Comparison of ENCODE assay signal across 8 cellular contexts in genomic region chr19:2061936-2062729, GRCh38. TPM values are rescaled to one million over a fixed set of nuclear protein-coding genes. Genes with fewer than 3 reads are reported as not detected.
DNase-seq lines count a peak whose midpoint lies in the region; ATAC-seq, FAIRE-seq and TF ChIP-seq lines count a peak whose summit lies in the region.

No MANE protein-coding gene starts in this region.

- H3K9me3 Mint-ChIP-seq in brain = no peaks in the 10 kb centered on the region
- no peaks in the 10 kb centered on the region for H3K9me3 Mint-ChIP-seq in memory B cell

- no peaks in the 10 kb centered on the region for H3K36me3 ChIP-seq in ES-I3 (ENCODE audit: insufficient read depth, low read length)

- peaks cover 26% of the 10 kb centered on the region; the same call in 1 of the 2 replicates for H3K4me1 ChIP-seq in ES-I3 (ENCODE audit: insufficient read depth, low read length)

- H3K27me3 Mint-ChIP-seq in brain = no peaks in the 10 kb centered on the region
- H3K27me3 Mint-ChIP-seq in memory B cell = no peaks in the 10 kb centered on the region

- TF ChIP-seq CTCF in brain (conservative IDR thresholded peaks at IDR 0.05) = no peak

- H3K9me3 ChIP-seq in ES-I3 (ENCODE audit: control insufficient read depth, insufficient read depth, low read length) = no peaks in the 10 kb centered on the region

- ATAC-seq in HG03378 (IDR thresholded peaks at IDR 0.05; ENCODE audit: unreplicated experiment) (peak; percentile 14), memory B cell (ENCODE audit: low read depth) (peak; percentile 0), HG03095 (IDR thresholded peaks at IDR 0.05; ENCODE audit: unreplicated experiment) (no peak)

- peak overlapping the region; percentile 88 to 93 (median 90) for H3K4me3 Mint-ChIP-seq in brain
- H3K4me3 Mint-ChIP-seq in memory B cell = peak overlapping the region; percentile 89

- peak overlapping the region; percentile 76 for H3K9ac ChIP-seq in ES-I3 (ENCODE audit: low read depth, low read length)

- DNase-seq in memory B cell (ENCODE audit: low spot score in 2 of 2) (no peak), NCI-H226 (no peak), frontal cortex (ENCODE audit: low spot score in 2 of 2) (no peak), HT-29 (ENCODE audit: low spot score) (no peak)

- FAIRE-seq in frontal cortex (lab: Jason Lieb, UNC) = no peak

- peaks cover 52% of the 10 kb centered on the region for H3K4me1 Mint-ChIP-seq in brain
- H3K4me1 Mint-ChIP-seq in memory B cell = peaks cover 22% of the 10 kb centered on the region

- H3K27ac Mint-ChIP-seq in brain = peak overlapping the region; percentile 97 to 100 (median 99)
- peak overlapping the region; percentile 97 for H3K27ac Mint-ChIP-seq in memory B cell

- no peaks in the 10 kb centered on the region for H3K36me3 Mint-ChIP-seq in brain
- no peaks in the 10 kb centered on the region for H3K36me3 Mint-ChIP-seq in memory B cell

RNA-seq across cellular contexts. Expression of gene MKNK2, which starts 11.1 kb away (rescaled TPM):
- polyA plus RNA-seq in brain (ENCODE audit: insufficient read depth, low read depth, low replicate concordance) = 64.7 TPM
- 18.3 TPM for total RNA-seq in frontal cortex
- total RNA-seq in HT-29 (2014; rRNA removed; shearing (Covaris generic)) = 212 and 223 TPM in 2 replicates

RNA-seq across cellular contexts. Expression of gene MOB3A, which starts 34.0 kb away (rescaled TPM):
- polyA plus RNA-seq in brain (ENCODE audit: insufficient read depth, low read depth, low replicate concordance) = 40.1 TPM
- total RNA-seq in frontal cortex = 9.4 TPM
- 7.7 and 9.2 TPM in 2 replicates for total RNA-seq in HT-29 (2014; rRNA removed; shearing (Covaris generic))

RNA-seq across cellular contexts. Expression of gene IZUMO4, which starts 34.6 kb away (rescaled TPM):
- polyA plus RNA-seq in brain (ENCODE audit: insufficient read depth, low read depth, low replicate concordance) = 11.8 TPM
- total RNA-seq in frontal cortex = 2.9 TPM
- 2.7 and 5.3 TPM in 2 replicates for total RNA-seq in HT-29 (2014; rRNA removed; shearing (Covaris generic))

RNA-seq across cellular contexts. Expression of gene BTBD2, which starts 46.6 kb away (rescaled TPM):
- 195 TPM for polyA plus RNA-seq in brain (ENCODE audit: insufficient read depth, low read depth, low replicate concordance)
- total RNA-seq in frontal cortex = 41.2 TPM
- total RNA-seq in HT-29 (2014; rRNA removed; shearing (Covaris generic)) = 43.3 and 56.4 TPM in 2 replicates

Comparison
In these comparisons a context has a peak if more than half of its experiments do, and no peak if none do; other contexts are left out.
1. RNA of gene MKNK2, which starts 11.1 kb away (total RNA-seq): 212 to 223 TPM in HT-29; 18.3 TPM in frontal cortex (single experiment); every median in the first group is over 10 times any median in the second.